ENCODE assay signal across 1 cellular context in genomic region chr2:219522111-219523030, GRCh38.
TF ChIP-seq lines count a peak whose summit lies in the region.

No MANE protein-coding gene starts in this region.

TF ChIP-seq in endothelial cell of umbilical vein, 7 proteins besides CTCF, POLR2A, EP300 and RAD21:
- no peak for TF ChIP-seq GATA2 (IDR thresholded peaks at IDR 0.05; ENCODE audit: insufficient read depth, insufficient read length, low read depth, low read length)
- peak; percentile 86 for TF ChIP-seq EZH2 (IDR thresholded peaks at IDR 0.05; ENCODE audit: borderline replicate concordance, low read depth, low read length, severe bottlenecking)
- no peak for TF ChIP-seq FOS (IDR thresholded peaks at IDR 0.05; ENCODE audit: borderline replicate concordance, insufficient read depth, low read length)
- no peak for TF ChIP-seq POLR2AphosphoS5 (IDR thresholded peaks at IDR 0.05; ENCODE audit: insufficient read depth, low read depth, low read length)
- TF ChIP-seq, protein P1, sequence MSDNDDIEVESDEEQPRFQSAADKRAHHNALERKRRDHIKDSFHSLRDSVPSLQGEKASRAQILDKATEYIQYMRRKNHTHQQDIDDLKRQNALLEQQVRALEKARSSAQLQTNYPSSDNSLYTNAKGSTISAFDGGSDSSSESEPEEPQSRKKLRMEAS (IDR thresholded peaks at IDR 0.05; ENCODE audit: insufficient read depth, insufficient read length) = no peak
- no peak for TF ChIP-seq JUN (IDR thresholded peaks at IDR 0.05; ENCODE audit: borderline replicate concordance, insufficient read depth, insufficient read length, low read depth)
- TF ChIP-seq MYC (IDR thresholded peaks at IDR 0.05; ENCODE audit: low read depth, low read length) = no peak
TF ChIP-seq in endothelial cell of umbilical vein: peak in this region for 1.
